In the genomic region with DNA sequence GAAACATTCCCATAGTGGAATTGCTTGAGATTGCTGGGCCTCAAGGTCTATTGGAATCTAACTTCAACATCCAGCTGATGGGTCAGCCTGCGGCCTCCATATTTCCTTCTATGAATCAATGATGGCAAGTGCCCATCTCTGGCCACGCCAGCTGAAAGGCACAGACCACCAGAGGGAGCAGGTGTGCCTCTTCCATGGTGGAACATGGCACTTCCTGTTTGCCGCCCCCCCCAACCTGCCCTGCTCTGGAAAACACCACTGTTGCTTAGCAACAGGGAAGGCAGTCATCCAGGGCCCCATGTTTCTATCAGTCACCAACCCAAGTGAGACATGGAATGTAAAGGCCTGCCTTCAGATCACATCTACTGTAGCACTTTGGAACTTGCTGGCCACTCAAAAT, we compare ENCODE assay signal across 8 cellular contexts. TPM values are rescaled to one million over a fixed set of nuclear protein-coding genes. Genes with fewer than 3 reads are reported as not detected.
DNase-seq lines count a peak whose midpoint lies in the region; ATAC-seq and TF ChIP-seq lines count a peak whose summit lies in the region.
"Had no signal": no experiment of that assay in that cellular context is flagged by ENCODE, and none has a peak within 500 bp of the region (broad histone marks: within the 10 kb centered on the region; RNA-seq: fewer than 3 reads in every experiment).

No MANE protein-coding gene starts in this region.

- POLR2A ChIA-PET in IMR-90 (lab: Charles Lee; ENCODE audit: unreplicated experiment): no interaction called here

- intact Hi-C loops in IMR-90 (cut with micrococcal nuclease): no loop called here
- intact Hi-C loops in activated T-helper 1 cell treated with anti-CD3 and anti-CD28 coated beads, Interleukin-12 subunit alpha, Interleukin-12 subunit beta, Interleukin-2, Interleukin-4 antibody, amounts not matched to agents 30 ng/mL and 10 ng/mL and 1 ng/mL, durations not matched to agents 14 hours and 24 hours and 36 hours (cut with micrococcal nuclease): no loop called here

- TF ChIP-seq POLR2A in IMR-90 (IDR thresholded peaks at IDR 0.05; ENCODE audit: low read depth, low read length): no peak

- H3K9me3 ChIP-seq in IMR-90 (ENCODE audit: control insufficient read depth, insufficient read depth, low read length): no peaks in the 10 kb centered on the region
- no peaks in the 10 kb centered on the region for H3K9me3 ChIP-seq in OCI-LY3 (ENCODE audit: insufficient read depth, low read length)
- H3K9me3 ChIP-seq in cardiac muscle cell (ENCODE audit: low read depth): no peaks in the 10 kb centered on the region

- TF ChIP-seq CTCF in GM12875 (IDR thresholded peaks at IDR 0.05; ENCODE audit: borderline replicate concordance, insufficient read depth, low read depth, low read length): peak; percentile 50; the same call in 1 of the 2 replicates
- peak; percentile 39 for TF ChIP-seq CTCF in IMR-90 (conservative IDR thresholded peaks at IDR 0.05; ENCODE audit: low read depth, low read length)
- TF ChIP-seq CTCF in OCI-LY3 (IDR thresholded peaks at IDR 0.05; ENCODE audit: low read depth, low read length): peak; percentile 52
- TF ChIP-seq CTCF in cardiac muscle cell (IDR thresholded peaks at IDR 0.05; ENCODE audit: low read depth, low read length): peak; percentile 38
- TF ChIP-seq CTCF in progenitor cell of endocrine pancreas (IDR thresholded peaks at IDR 0.05; ENCODE audit: unreplicated experiment): peak; percentile 54

- no peak overlapping the region for H3K18ac ChIP-seq in IMR-90 (ENCODE audit: low read depth, low read length)

- H3K9me1 ChIP-seq in IMR-90 (ENCODE audit: insufficient read depth, low read length): no peaks in the 10 kb centered on the region

- H3K36me3 ChIP-seq in IMR-90 (ENCODE audit: control insufficient read depth, insufficient read depth, low read length) (no peaks in the 10 kb centered on the region), OCI-LY3 (replicated peaks; ENCODE audit: low read depth, low read length) (no peaks in the 10 kb centered on the region), cardiac muscle cell (no peaks in the 10 kb centered on the region)

- H4K8ac ChIP-seq in IMR-90 (ENCODE audit: low read depth in 2 of 2, low read length in 2 of 2): no peak overlapping the region

- no CpG with 5 or more reads among the region's 3 CpGs for WGBS in IMR-90 (ENCODE audit: extremely low coverage in 2 of 2, insufficient read length in 1 of 2), 2 experiments

- no peaks in the 10 kb centered on the region for H3K79me1 ChIP-seq in IMR-90 (ENCODE audit: low read depth in 1 of 2, low read length in 2 of 2)

- H3K4me3 ChIP-seq in GM12875 (ENCODE audit: low read depth, low read length) (no peak overlapping the region), IMR-90 (ENCODE audit: insufficient read depth, low read depth, low read length) (no peak overlapping the region), OCI-LY3 (ENCODE audit: low read length) (no peak overlapping the region), cardiac muscle cell (no peak overlapping the region)

- no TSS peak for BruUV-seq in IMR-90 (replicated peaks; lab: Mats Ljungman, UMichigan)

- ATAC-seq in IMR-90 (ENCODE audit: low read depth): peak; percentile 35; the same call in 1 of the 2 replicates

- H3K27me3 ChIP-seq in IMR-90 (ENCODE audit: control insufficient read depth, insufficient read depth, low read length) (peaks cover 5% of the 10 kb centered on the region), OCI-LY3 (ENCODE audit: low read depth, low read length) (no peaks in the 10 kb centered on the region), cardiac muscle cell (no peaks in the 10 kb centered on the region)

- no peak overlapping the region for H4K5ac ChIP-seq in IMR-90 (ENCODE audit: low read depth, low read length)

- H3K23ac ChIP-seq in IMR-90 (ENCODE audit: low read depth, low read length): no peak overlapping the region

- no peaks in the 10 kb centered on the region for H3K79me2 ChIP-seq in OCI-LY3 (ENCODE audit: low read length)

- no peak overlapping the region for H3K56ac ChIP-seq in IMR-90 (ENCODE audit: extremely low read depth, insufficient read depth, low read length)

- H3K27ac Mint-ChIP-seq in activated T-helper 1 cell treated with anti-CD3 and anti-CD28 coated beads, Interleukin-12 subunit alpha, Interleukin-12 subunit beta, Interleukin-2, Interleukin-4 antibody, amounts not matched to agents 30 ng/mL and 10 ng/mL and 1 ng/mL, durations not matched to agents 14 hours and 24 hours and 36 hours: no peak overlapping the region
- H3K27ac Mint-ChIP-seq in progenitor cell of endocrine pancreas: no peak overlapping the region

- H3K27ac ChIP-seq in IMR-90 (ENCODE audit: insufficient read depth, low read length) (no peak overlapping the region), OCI-LY3 (ENCODE audit: low read length) (no peak overlapping the region), cardiac muscle cell (no peak overlapping the region)

- dilution Hi-C loops in IMR-90 (cut with HindIII; ENCODE audit: low sequenced_read_pairs, unreplicated experiment): no loop called here

- no peak overlapping the region for H2AK5ac ChIP-seq in IMR-90 (ENCODE audit: low read depth, low read length)

- H2BK5ac ChIP-seq in IMR-90 (ENCODE audit: low read depth, low read length, poor library complexity, severe bottlenecking): no peak overlapping the region

- no peak overlapping the region for H4K91ac ChIP-seq in IMR-90 (ENCODE audit: insufficient read depth, low read depth, low read length)

- H3K4me1 Mint-ChIP-seq in activated T-helper 1 cell treated with anti-CD3 and anti-CD28 coated beads, Interleukin-12 subunit alpha, Interleukin-12 subunit beta, Interleukin-2, Interleukin-4 antibody, amounts not matched to agents 30 ng/mL and 10 ng/mL and 1 ng/mL, durations not matched to agents 14 hours and 24 hours and 36 hours (ENCODE audit: low read depth): no peaks in the 10 kb centered on the region
- H3K4me1 Mint-ChIP-seq in progenitor cell of endocrine pancreas (ENCODE audit: low read depth): no peaks in the 10 kb centered on the region

- H3K4me2 ChIP-seq in IMR-90 (ENCODE audit: low read depth, low read length) (no peak overlapping the region), OCI-LY3 (ENCODE audit: low read length) (no peak overlapping the region)

- no peak overlapping the region for H2AK9ac ChIP-seq in IMR-90 (replicated peaks; ENCODE audit: low read depth, low read length, poor library complexity)

- peak; percentile 35 for DNase-seq in IMR-90
- DNase-seq in activated T-helper 1 cell treated with anti-CD3 and anti-CD28 coated beads, Interleukin-12 subunit alpha, Interleukin-12 subunit beta, Interleukin-2, Interleukin-4 antibody, amounts not matched to agents 30 ng/mL and 10 ng/mL and 1 ng/mL, durations not matched to agents 14 hours and 24 hours and 36 hours (ENCODE audit: low spot score): peak; percentile 1
- DNase-seq in cardiac muscle cell (ENCODE audit: low read depth in 1 of 2, low spot score in 1 of 2): peak; percentile 60 to 88
- peak; percentile 39 for DNase-seq in progenitor cell of endocrine pancreas (ENCODE audit: low spot score, unreplicated experiment)
- no peak for DNase-seq in dedifferentiated amniotic fluid mesenchymal stem cell (ENCODE audit: extremely low spot score)

- H3K4me3 Mint-ChIP-seq in activated T-helper 1 cell treated with anti-CD3 and anti-CD28 coated beads, Interleukin-12 subunit alpha, Interleukin-12 subunit beta, Interleukin-2, Interleukin-4 antibody, amounts not matched to agents 30 ng/mL and 10 ng/mL and 1 ng/mL, durations not matched to agents 14 hours and 24 hours and 36 hours: no peak overlapping the region
- H3K4me3 Mint-ChIP-seq in progenitor cell of endocrine pancreas (ENCODE audit: low read depth): no peak overlapping the region

- in situ Hi-C loops in IMR-90 (cut with MboI; ENCODE audit: low sequenced_read_pairs): no loop called here

- no peaks in the 10 kb centered on the region for H3K36me3 Mint-ChIP-seq in activated T-helper 1 cell treated with anti-CD3 and anti-CD28 coated beads, Interleukin-12 subunit alpha, Interleukin-12 subunit beta, Interleukin-2, Interleukin-4 antibody, amounts not matched to agents 30 ng/mL and 10 ng/mL and 1 ng/mL, durations not matched to agents 14 hours and 24 hours and 36 hours (ENCODE audit: low read depth)
- H3K36me3 Mint-ChIP-seq in progenitor cell of endocrine pancreas (ENCODE audit: insufficient read depth): no peaks in the 10 kb centered on the region

- H3K9ac ChIP-seq in IMR-90 (ENCODE audit: low read depth, low read length): no peak overlapping the region
- no peak overlapping the region for H3K9ac ChIP-seq in OCI-LY3 (ENCODE audit: low read length)

- H3K9me3 Mint-ChIP-seq in activated T-helper 1 cell treated with anti-CD3 and anti-CD28 coated beads, Interleukin-12 subunit alpha, Interleukin-12 subunit beta, Interleukin-2, Interleukin-4 antibody, amounts not matched to agents 30 ng/mL and 10 ng/mL and 1 ng/mL, durations not matched to agents 14 hours and 24 hours and 36 hours: no peaks in the 10 kb centered on the region
- peaks cover 9% of the 10 kb centered on the region for H3K9me3 Mint-ChIP-seq in progenitor cell of endocrine pancreas (ENCODE audit: low read depth)

- TF ChIP-seq RAD21 in IMR-90 (IDR thresholded peaks at IDR 0.05; ENCODE audit: low read length): 0 out of 2 replicates have a peak, but pooled peaks have one; percentile 8

- H2BK120ac ChIP-seq in IMR-90 (ENCODE audit: low read depth, low read length): no peak overlapping the region

- H3K4ac ChIP-seq in IMR-90 (ENCODE audit: low read depth, low read length): no peak overlapping the region

- H2BK15ac ChIP-seq in IMR-90 (ENCODE audit: low read depth, low read length): no peak overlapping the region

- H3K4me1 ChIP-seq in IMR-90 (ENCODE audit: control insufficient read depth, insufficient read depth, low read length) (no peaks in the 10 kb centered on the region), OCI-LY3 (ENCODE audit: low read length) (peaks cover 4% of the 10 kb centered on the region), cardiac muscle cell (ENCODE audit: low read depth) (no peaks in the 10 kb centered on the region)

- no peaks in the 10 kb centered on the region for H4K20me1 ChIP-seq in IMR-90 (ENCODE audit: insufficient read depth, low read length)
- H4K20me1 ChIP-seq in OCI-LY3 (ENCODE audit: insufficient read depth, low read length): no peaks in the 10 kb centered on the region

- no peak overlapping the region for H2BK20ac ChIP-seq in IMR-90 (ENCODE audit: low read depth, low read length)

- CTCF ChIA-PET in IMR-90 (lab: Yijun Ruan, JAX): interaction anchor here (0.7 kb wide), 1 partner anchor 1903 kb away, joined by 3 read pairs; no protein-coding TSS in a partner anchor

- H2AFZ ChIP-seq in IMR-90 (replicated peaks; ENCODE audit: low read length, poor library complexity): no peak overlapping the region
- H2AFZ ChIP-seq in OCI-LY3 (ENCODE audit: low read depth, low read length): no peak overlapping the region

- no peak overlapping the region for H3K14ac ChIP-seq in IMR-90 (replicated peaks; ENCODE audit: low read depth, low read length)

- H3K27me3 Mint-ChIP-seq in activated T-helper 1 cell treated with anti-CD3 and anti-CD28 coated beads, Interleukin-12 subunit alpha, Interleukin-12 subunit beta, Interleukin-2, Interleukin-4 antibody, amounts not matched to agents 30 ng/mL and 10 ng/mL and 1 ng/mL, durations not matched to agents 14 hours and 24 hours and 36 hours (ENCODE audit: insufficient read depth): peaks cover 2% of the 10 kb centered on the region
- no peaks in the 10 kb centered on the region for H3K27me3 Mint-ChIP-seq in progenitor cell of endocrine pancreas

RNA-seq across cellular contexts. Expression of gene PAGE4, which starts 11.6 kb away (rescaled TPM):
- total RNA-seq in IMR-90 (2012; rRNA removed) (not detected in 2 replicates), cardiac muscle cell (not detected in 2 replicates), progenitor cell of endocrine pancreas (not detected in 2 replicates)
- polyA plus RNA-seq in IMR-90 (2012; rRNA removed) (not detected in 2 replicates), cardiac muscle cell (not detected in 2 replicates)
- polyA plus RNA-seq in IMR-90 (2012; cell fraction: cytosol; rRNA removed): not detected in 2 replicates
- polyA plus RNA-seq in IMR-90 (2012; cell fraction: nucleus; rRNA removed; ENCODE audit: low replicate concordance): not detected in 2 replicates
- total RNA-seq in activated T-helper 1 cell treated with anti-CD3 and anti-CD28 coated beads, Interleukin-12 subunit alpha, Interleukin-12 subunit beta, Interleukin-2, Interleukin-4 antibody, amounts not matched to agents 30 ng/mL and 10 ng/mL and 1 ng/mL, durations not matched to agents 14 hours and 24 hours and 36 hours: not detected in 2 replicates
- polyA plus RNA-seq: adipose tissue had no signal

RNA-seq across cellular contexts. Expression of gene USP27X, which starts 38.6 kb away (rescaled TPM):
- total RNA-seq in IMR-90 (2012; rRNA removed) (3.6 and 6.3 TPM in 2 replicates), cardiac muscle cell (2.9 and 3.8 TPM in 2 replicates), progenitor cell of endocrine pancreas (7.4 and 7.6 TPM in 2 replicates)
- polyA plus RNA-seq in IMR-90 (2012; rRNA removed) (2.3 and 2.7 TPM in 2 replicates), cardiac muscle cell (1.7 and 1.8 TPM in 2 replicates)
- polyA plus RNA-seq in IMR-90 (2012; cell fraction: cytosol; rRNA removed): 1.1 and 1.4 TPM in 2 replicates
- polyA plus RNA-seq in IMR-90 (2012; cell fraction: nucleus; rRNA removed; ENCODE audit: low replicate concordance): 0.28 and 0.57 TPM in 2 replicates
- 1.2 and 1.9 TPM in 2 replicates for total RNA-seq in activated T-helper 1 cell treated with anti-CD3 and anti-CD28 coated beads, Interleukin-12 subunit alpha, Interleukin-12 subunit beta, Interleukin-2, Interleukin-4 antibody, amounts not matched to agents 30 ng/mL and 10 ng/mL and 1 ng/mL, durations not matched to agents 14 hours and 24 hours and 36 hours
